ENCODE assay signal across 18 cellular contexts in genomic region chr18:51168960-51169662, GRCh38. TPM values are rescaled to one million over a fixed set of nuclear protein-coding genes. Genes with fewer than 3 reads are reported as not detected.
DNase-seq lines count a peak whose midpoint lies in the region; ATAC-seq, FAIRE-seq and TF ChIP-seq lines count a peak whose summit lies in the region.
"Had no signal": no experiment of that assay in that cellular context is flagged by ENCODE, and none has a peak within 500 bp of the region (broad histone marks: within the 10 kb centered on the region; RNA-seq: fewer than 3 reads in every experiment).

No MANE protein-coding gene starts in this region.

- POLR2A ChIA-PET in HepG2 (lab: Yijun Ruan, JAX) = no interaction called here
- POLR2A ChIA-PET in activated CD4-positive, alpha-beta memory T cell treated with anti-CD3 and anti-CD28 coated beads for 36 hours (lab: Charles Lee) = interaction anchor here (1.1 to 3.7 kb wide), 5 partner anchors 9 to 28 kb away, joined by 3 to 32 read pairs (median 4); partner anchors contain the start of gene MEX3C

- intact Hi-C loops in HepG2 (cut with micrococcal nuclease; ENCODE audit: unreplicated experiment) = no loop called here
- intact Hi-C loops in activated CD4-positive, alpha-beta memory T cell treated with anti-CD3 and anti-CD28 coated beads for 36 hours (cut with micrococcal nuclease) = loop anchor here (1.0 kb wide), 1 partner anchor 59 kb away; no protein-coding TSS in a partner anchor

- 85% methylated on average over 6 of the region's 6 CpGs for WGBS in liver
- 77% methylated on average over 6 of the region's 6 CpGs for WGBS in HepG2 (ENCODE audit: low lambda C conversion rate)
- WGBS in H9 (ENCODE audit: extremely low coverage, insufficient read length, low lambda C conversion rate) = no CpG with 5 or more reads among the region's 6 CpGs

- no peak overlapping the region for H3K56ac ChIP-seq in H9 (ENCODE audit: insufficient read length, low read depth, low read length)

- no peaks in the 10 kb centered on the region for H3K9me3 ChIP-seq in liver (ENCODE audit: control insufficient read depth in 4 of 4, low read length in 3 of 4)
- H3K9me3 ChIP-seq in HepG2 (ENCODE audit: low read length) = no peaks in the 10 kb centered on the region
- no peaks in the 10 kb centered on the region for H3K9me3 ChIP-seq in H9 (ENCODE audit: control insufficient read depth, low read depth, low read length)
- H3K9me3 ChIP-seq: stomach had no signal

- TF ChIP-seq RAD21 in liver (IDR thresholded peaks at IDR 0.05) (no peak), HepG2 (CRISPR knock-in tag; IDR thresholded peaks at IDR 0.05) (no peak)

- no peaks in the 10 kb centered on the region for H3K23me2 ChIP-seq in H9 (ENCODE audit: insufficient read length, low read depth, low read length, poor library complexity, severe bottlenecking)

- TF ChIP-seq CTCF in liver (IDR thresholded peaks at IDR 0.05; ENCODE audit: low read depth, low read length, missing input control) (no peak), HepG2 (CRISPR knock-in tag; IDR thresholded peaks at IDR 0.05) (no peak), H9 (conservative IDR thresholded peaks at IDR 0.05) (no peak)

- H3K9ac ChIP-seq in liver (ENCODE audit: low read depth in 1 of 2, low read length in 2 of 2) (no peak overlapping the region), HepG2 (ENCODE audit: insufficient read depth, low read depth, low read length) (no peak overlapping the region), H9 (ENCODE audit: extremely low read depth, insufficient read length, low read length) (no peak overlapping the region)

- peaks cover 76 to 87% of the 10 kb centered on the region in 2 experiments for H3K4me1 Mint-ChIP-seq in H9
- H3K4me1 Mint-ChIP-seq in activated CD4-positive, alpha-beta memory T cell treated with anti-CD3 and anti-CD28 coated beads for 36 hours (ENCODE audit: low read depth) = peaks cover 58% of the 10 kb centered on the region
- peaks cover 38% of the 10 kb centered on the region for H3K4me1 Mint-ChIP-seq in stimulated activated memory B cell treated with anti-CD40 and anti-IgM and Interleukin-4, amounts not matched to agents 10 μg/mL and 1 μg/mL and 100 μg/mL, for 72 hours

- no peak overlapping the region for H3K4ac ChIP-seq in H9 (ENCODE audit: low read depth, low read length)

- no peak for ATAC-seq in HepG2
- ATAC-seq in stimulated activated memory B cell treated with anti-CD40 and anti-IgM and Interleukin-4, amounts not matched to agents 10 μg/mL and 1 μg/mL and 100 μg/mL, for 72 hours = no peak
- ATAC-seq: left colon had no signal

- no peak overlapping the region for H2BK12ac ChIP-seq in H9 (ENCODE audit: insufficient read length, low read depth, low read length)

- no peak for TF ChIP-seq POLR2A in HepG2 (IDR thresholded peaks at IDR 0.05; ENCODE audit: insufficient read depth in 1 of 2, low read depth in 2 of 2, low read length in 2 of 2)

- H2AFZ ChIP-seq in HepG2 (ENCODE audit: low read length) = no peak overlapping the region
- no peak overlapping the region for H2AFZ ChIP-seq in H9 (ENCODE audit: low read length)

- no peak overlapping the region for H3K14ac ChIP-seq in H9 (ENCODE audit: insufficient read depth, low read length)

- H3K27ac Mint-ChIP-seq in H9 = peak overlapping the region; percentile 95 to 98 (median 96); a peak in 6 of 7 replicates
- peak overlapping the region; percentile 97 for H3K27ac Mint-ChIP-seq in activated CD4-positive, alpha-beta memory T cell treated with anti-CD3 and anti-CD28 coated beads for 36 hours
- H3K27ac Mint-ChIP-seq in stimulated activated memory B cell treated with anti-CD40 and anti-IgM and Interleukin-4, amounts not matched to agents 10 μg/mL and 1 μg/mL and 100 μg/mL, for 72 hours = peak overlapping the region; percentile 19

- no peak overlapping the region for H2BK20ac ChIP-seq in H9 (ENCODE audit: low read depth, low read length, poor library complexity, severe bottlenecking)

- H3K4me1 ChIP-seq in liver (ENCODE audit: control insufficient read depth in 4 of 4, insufficient read depth in 4 of 4, low read length in 3 of 4) (peaks cover 0 to 4% (median 2%) of the 10 kb centered on the region in 4 donors), HepG2 (ENCODE audit: insufficient read depth, low read length) (no peaks in the 10 kb centered on the region), H9 (ENCODE audit: insufficient read depth, low read length) (peaks cover 13% of the 10 kb centered on the region; the same call in 1 of the 2 replicates)
- H3K4me1 ChIP-seq: stomach had no signal

- H4K91ac ChIP-seq in H9 (ENCODE audit: insufficient read length, low read depth, low read length) = no peak overlapping the region

- no peak overlapping the region for H3K23ac ChIP-seq in H9 (ENCODE audit: insufficient read length, low read depth, low read length)

- H3K79me2 ChIP-seq in HepG2 (ENCODE audit: insufficient read depth, low read length) (no peaks in the 10 kb centered on the region), H9 (ENCODE audit: insufficient read depth, low read length) (no peaks in the 10 kb centered on the region)

- H3K36me3 ChIP-seq in liver (ENCODE audit: control insufficient read depth in 4 of 4, insufficient read depth in 3 of 4, low read depth in 1 of 4, low read length in 3 of 4) = peaks cover 0 to 1% (median 0%) of the 10 kb centered on the region in 4 donors
- no peaks in the 10 kb centered on the region for H3K36me3 ChIP-seq in HepG2 (replicated peaks in 1 of 2; ENCODE audit: control insufficient read depth in 1 of 2, insufficient read depth in 2 of 2, low read length in 2 of 2)
- H3K36me3 ChIP-seq: cardiac muscle cell, stomach had no signal

- H3K27me3 ChIP-seq in liver (ENCODE audit: control insufficient read depth in 4 of 4, insufficient read depth in 4 of 4, low read length in 3 of 4) (no peaks in the 10 kb centered on the region), HepG2 (ENCODE audit: control insufficient read depth in 1 of 2, insufficient read depth in 2 of 2, low read length in 2 of 2) (no peaks in the 10 kb centered on the region), H9 (ENCODE audit: insufficient read depth, low read length) (no peaks in the 10 kb centered on the region)
- H3K27me3 ChIP-seq: cardiac muscle cell, stomach had no signal

- H3K27ac ChIP-seq in liver (ENCODE audit: low read depth in 1 of 2, low read length in 2 of 2) (no peak overlapping the region), HepG2 (ENCODE audit: extremely low read length, insufficient read depth, low read length) (no peak overlapping the region), H9 (ENCODE audit: insufficient read length, low read depth, low read length) (no peak overlapping the region)
- H3K27ac ChIP-seq: cardiac muscle cell, stomach, WERI-Rb-1 had no signal

- no peak for TF ChIP-seq EP300 in HepG2 (IDR thresholded peaks at IDR 0.05; ENCODE audit: low read depth in 2 of 2, low read length in 2 of 2)
- TF ChIP-seq EP300 in HepG2 (CRISPR knock-in tag; IDR thresholded peaks at IDR 0.05; ENCODE audit: borderline replicate concordance) = no peak

- no peak overlapping the region for H4K8ac ChIP-seq in H9 (replicated peaks; ENCODE audit: insufficient read length, low read depth, low read length)

- no peak overlapping the region for H3T11ph ChIP-seq in H9 (ENCODE audit: low read length)

- no peak for FAIRE-seq in HepG2 (lab: Jason Lieb, UNC)
- FAIRE-seq: endometrium had no signal

- CTCF ChIA-PET in HepG2 (lab: Yijun Ruan, JAX; ENCODE audit: low intra/inter-chr PET ratio, low total read pairs) = no interaction called here
- CTCF ChIA-PET in activated CD4-positive, alpha-beta memory T cell treated with anti-CD3 and anti-CD28 coated beads for 36 hours (lab: Charles Lee) = interaction anchor here (1.1 to 1.5 kb wide), 5 partner anchors 9 to 109 kb away, joined by 3 to 4 read pairs (median 3); no protein-coding TSS in a partner anchor

- DNase-seq in HepG2 (ENCODE audit: low spot score) (no peak), H9 (no peak), cortex of kidney (lab: John Stamatoyannopoulos, UW) (no peak), NCI-H146 (lab: John Stamatoyannopoulos, UW) (no peak)
- no peak for DNase-seq in activated CD4-positive, alpha-beta memory T cell treated with anti-CD3 and anti-CD28 coated beads for 36 hours
- DNase-seq in stimulated activated naive CD4-positive, alpha-beta T cell (lab: John Stamatoyannopoulos, UW) = no peak
- DNase-seq: DMS153; left colon; naive B cell; NCI-H2081; NK-92 treated with Interleukin-12 subunit alpha and Interleukin-12 subunit beta, amount 100 ng/mL, for 24 hours; stimulated activated CD4-positive, alpha-beta T cell treated with anti-CD3 and anti-CD28 coated beads, Interleukin-4, amount 100 ng/mL, for 1 hour; stomach; WERI-Rb-1 had no signal

- H2BK5ac ChIP-seq in H9 (ENCODE audit: insufficient read length, low read length) = no peak overlapping the region

- H3K79me1 ChIP-seq in H9 (ENCODE audit: insufficient read depth, low read depth, low read length, poor library complexity, severe bottlenecking) = no peaks in the 10 kb centered on the region

- no peak overlapping the region for H3K18ac ChIP-seq in H9 (ENCODE audit: insufficient read length, low read depth, low read length)

- no TSS peak for BruUV-seq in HepG2 (replicated peaks; lab: Mats Ljungman, UMichigan)

- H3K4me3 ChIP-seq in liver (ENCODE audit: low read depth in 1 of 3, low read length in 3 of 3) (no peak overlapping the region), HepG2 (replicated peaks in 1 of 3; ENCODE audit: insufficient read depth in 1 of 3, low read depth in 2 of 3, low read length in 3 of 3) (no peak overlapping the region)
- H3K4me3 ChIP-seq: cardiac muscle cell, stomach had no signal

- H2BK120ac ChIP-seq in H9 (ENCODE audit: low read depth, low read length, poor library complexity, severe bottlenecking) = no peak overlapping the region

- H3K4me3 Mint-ChIP-seq in H9 = peak overlapping the region in 1 of 2 experiments; percentile 26; a peak in 1 of 5 replicates
- no peak overlapping the region for H3K4me3 Mint-ChIP-seq in activated CD4-positive, alpha-beta memory T cell treated with anti-CD3 and anti-CD28 coated beads for 36 hours
- no peak overlapping the region for H3K4me3 Mint-ChIP-seq in stimulated activated memory B cell treated with anti-CD40 and anti-IgM and Interleukin-4, amounts not matched to agents 10 μg/mL and 1 μg/mL and 100 μg/mL, for 72 hours
- H3K4me3 Mint-ChIP-seq: naive B cell had no signal

- H3K36me3 Mint-ChIP-seq in H9 (ENCODE audit: insufficient read depth in 1 of 3, low read depth in 3 of 3) = peaks cover 0 to 7% (median 6%) of the 10 kb centered on the region in 3 experiments; a peak in 5 of 7 replicates
- peaks cover 7% of the 10 kb centered on the region for H3K36me3 Mint-ChIP-seq in activated CD4-positive, alpha-beta memory T cell treated with anti-CD3 and anti-CD28 coated beads for 36 hours
- no peaks in the 10 kb centered on the region for H3K36me3 Mint-ChIP-seq in stimulated activated memory B cell treated with anti-CD40 and anti-IgM and Interleukin-4, amounts not matched to agents 10 μg/mL and 1 μg/mL and 100 μg/mL, for 72 hours
- H3K36me3 Mint-ChIP-seq: naive B cell had no signal

- no peaks in the 10 kb centered on the region for H4K20me1 ChIP-seq in HepG2 (ENCODE audit: insufficient read depth, low read length)
- no peaks in the 10 kb centered on the region for H4K20me1 ChIP-seq in H9 (ENCODE audit: control insufficient read depth, insufficient read depth, insufficient read length)

- no peak overlapping the region for H3K4me2 ChIP-seq in HepG2 (ENCODE audit: low read depth, low read length)
- no peak overlapping the region for H3K4me2 ChIP-seq in H9 (ENCODE audit: insufficient read depth, insufficient read length, low read length)

- H3K9me3 Mint-ChIP-seq in H9 = no peaks in the 10 kb centered on the region
- H3K9me3 Mint-ChIP-seq in activated CD4-positive, alpha-beta memory T cell treated with anti-CD3 and anti-CD28 coated beads for 36 hours = no peaks in the 10 kb centered on the region
- peaks cover 2% of the 10 kb centered on the region for H3K9me3 Mint-ChIP-seq in stimulated activated memory B cell treated with anti-CD40 and anti-IgM and Interleukin-4, amounts not matched to agents 10 μg/mL and 1 μg/mL and 100 μg/mL, for 72 hours
- H3K9me3 Mint-ChIP-seq: naive B cell had no signal

- no peaks in the 10 kb centered on the region for H3K27me3 Mint-ChIP-seq in H9 (ENCODE audit: low read depth)
- H3K27me3 Mint-ChIP-seq in activated CD4-positive, alpha-beta memory T cell treated with anti-CD3 and anti-CD28 coated beads for 36 hours = no peaks in the 10 kb centered on the region
- no peaks in the 10 kb centered on the region for H3K27me3 Mint-ChIP-seq in stimulated activated memory B cell treated with anti-CD40 and anti-IgM and Interleukin-4, amounts not matched to agents 10 μg/mL and 1 μg/mL and 100 μg/mL, for 72 hours
- H3K27me3 Mint-ChIP-seq: naive B cell had no signal

- H4K5ac ChIP-seq in H9 (ENCODE audit: insufficient read length, low read depth, low read length) = no peak overlapping the region

- in situ Hi-C loops in HepG2 (cut with HindIII; ENCODE audit: extremely low pct_ligation_motif_present, low pct_unique_long_range_greater_than_20kb) = no loop called here

- H2BK15ac ChIP-seq in H9 (ENCODE audit: low read depth, low read length) = no peak overlapping the region

- no peak overlapping the region for H2AK5ac ChIP-seq in H9 (ENCODE audit: insufficient read length, low read length)

RNA-seq across cellular contexts. Expression of gene MEX3C, which starts 28.4 kb away (rescaled TPM):
- total RNA-seq in liver = 10 to 100 TPM; 12.4 to 16.1 TPM
- 1 to 10 TPM; 2.7 to 4.8 TPM for polyA plus RNA-seq in liver
- total RNA-seq in HepG2 (2016; rRNA removed; fragmentation: Illumina TruSeq; extraction: Trizol) = 36.4 and 36.7 TPM in 2 replicates
- 5.1 and 5.6 TPM in 2 replicates for total RNA-seq in HepG2 (2016; cell fraction: cytosol; rRNA removed; fragmentation: Illumina TruSeq; extraction: Trizol; ENCODE audit: low read depth)
- total RNA-seq in HepG2 (2016; cell fraction: insoluble cytoplasmic fraction; rRNA removed; fragmentation: Illumina TruSeq; extraction: Trizol) = 36.6 and 39.9 TPM in 2 replicates
- 25.8 and 26.4 TPM in 2 replicates for total RNA-seq in HepG2 (2016; cell fraction: membrane; rRNA removed; fragmentation: Illumina TruSeq; extraction: Trizol)
- 46.3 and 52.7 TPM in 2 replicates for total RNA-seq in HepG2 (2016; cell fraction: nucleus; rRNA removed; fragmentation: Illumina TruSeq; extraction: Trizol)
- 32.2 and 34.8 TPM in 2 replicates for polyA plus RNA-seq in HepG2 (2011; rRNA removed)
- polyA plus RNA-seq in HepG2 (2011; cell fraction: cytosol; rRNA removed) = 15.5 and 20.6 TPM in 2 replicates
- polyA plus RNA-seq in HepG2 (2011; cell fraction: nucleus; rRNA removed) = 13.8 and 16.8 TPM in 2 replicates
- 33.3 and 34.4 TPM in 2 replicates for polyA plus RNA-seq in HepG2 (2012)
- polyA plus RNA-seq in HepG2 (2016; cell fraction: cytosol; fragmentation: Illumina TruSeq; extraction: Trizol; ENCODE audit: low read depth) = 1.6 and 1.7 TPM in 2 replicates
- polyA plus RNA-seq in HepG2 (2016; cell fraction: insoluble cytoplasmic fraction; fragmentation: Illumina TruSeq; extraction: Trizol; ENCODE audit: low read depth) = 31.2 and 31.8 TPM in 2 replicates
- polyA plus RNA-seq in HepG2 (2016; cell fraction: membrane; fragmentation: Illumina TruSeq; extraction: Trizol; ENCODE audit: low read depth) = 10.0 and 11.0 TPM in 2 replicates
- 22.4 and 22.7 TPM in 2 replicates for polyA plus RNA-seq in HepG2 (2016; cell fraction: nucleus; fragmentation: Illumina TruSeq; extraction: Trizol; ENCODE audit: insufficient read depth, low read depth)
- 25.7 and 38.6 TPM in 2 replicates for polyA minus RNA-seq in HepG2 (2011; rRNA and poly(A)+ RNA removed; ENCODE audit: low replicate concordance)
- 28.8 and 32.2 TPM in 2 replicates for polyA minus RNA-seq in HepG2 (2011; cell fraction: cytosol; rRNA and poly(A)+ RNA removed)
- 68.2 and 81.1 TPM in 2 replicates for polyA minus RNA-seq in HepG2 (2011; cell fraction: nucleus; rRNA and poly(A)+ RNA removed)
- total RNA-seq in H9 (2021) = 98.1 and 99.2 TPM in 2 replicates
- 10 to 100 TPM; 56.6 to 61.5 TPM for total RNA-seq in activated CD4-positive, alpha-beta memory T cell treated with anti-CD3 and anti-CD28 coated beads for 36 hours

Comparison
In these comparisons a context has a peak if more than half of its experiments do, and no peak if none do; other contexts are left out.
1. H3K27ac Mint-ChIP-seq: peak in every context shown above with its lines; median percentile 97 in activated CD4-positive, alpha-beta memory T cell treated with anti-CD3 and anti-CD28 coated beads for 36 hours; 96 in H9; 19 in stimulated activated memory B cell treated with anti-CD40 and anti-IgM and Interleukin-4, amounts not matched to agents 10 μg/mL and 1 μg/mL and 100 μg/mL, for 72 hours.